Comparison of ENCODE assay signal across 8 cellular contexts in genomic region chr17:1762906-1763829, GRCh38. TPM values are rescaled to one million over a fixed set of nuclear protein-coding genes. Genes with fewer than 3 reads are reported as not detected.
DNase-seq lines count a peak whose midpoint lies in the region; ATAC-seq, FAIRE-seq and TF ChIP-seq lines count a peak whose summit lies in the region.

No MANE protein-coding gene starts in this region.

- H3K4me3 ChIP-seq in KMS-11 (IDR thresholded peaks at IDR 0.05; ENCODE audit: insufficient read depth, low read depth, low read length) (no peak overlapping the region), astrocyte (ENCODE audit: insufficient read depth, low read depth, low read length) (no peak overlapping the region), stomach smooth muscle (ENCODE audit: low read length in 2 of 2) (peak overlapping the region; percentile 14 to 67)

- H2AFZ ChIP-seq in KMS-11 (ENCODE audit: low read depth) = no peak overlapping the region
- H2AFZ ChIP-seq in astrocyte (ENCODE audit: low read depth, low read length) = peak overlapping the region; percentile 83

- peak overlapping the region; percentile 73 for H3K4me3 Mint-ChIP-seq in astrocyte (ENCODE audit: unreplicated experiment)

- no peak for ATAC-seq in HG02870 (IDR thresholded peaks at IDR 0.05; ENCODE audit: unreplicated experiment)

- no peak overlapping the region for H3K9ac ChIP-seq in KMS-11
- H3K9ac ChIP-seq in astrocyte (ENCODE audit: low read length) = peak overlapping the region; percentile 62
- peak overlapping the region; percentile 29 to 57 for H3K9ac ChIP-seq in stomach smooth muscle (ENCODE audit: low read length in 2 of 2)

- H3K4me2 ChIP-seq in KMS-11 (peak overlapping the region; percentile 5; the same call in 1 of the 2 replicates), astrocyte (ENCODE audit: low read length) (peak overlapping the region; percentile 79)

- peaks cover 12% of the 10 kb centered on the region for H3K4me1 Mint-ChIP-seq in astrocyte (ENCODE audit: low read depth, unreplicated experiment)

- no peak for FAIRE-seq in astrocyte (lab: Jason Lieb, UNC)

- H3K9me3 ChIP-seq in astrocyte (ENCODE audit: insufficient read depth, low read depth, low read length) (no peaks in the 10 kb centered on the region), stomach smooth muscle (ENCODE audit: control insufficient read depth in 2 of 2, low read length in 2 of 2) (no peaks in the 10 kb centered on the region)

- H3K9me3 Mint-ChIP-seq in astrocyte (ENCODE audit: unreplicated experiment) = no peaks in the 10 kb centered on the region

- H3K27me3 ChIP-seq in KMS-11 (ENCODE audit: insufficient read depth, low read depth) = no peaks in the 10 kb centered on the region
- no peaks in the 10 kb centered on the region for H3K27me3 ChIP-seq in astrocyte (ENCODE audit: insufficient read depth, low read length)
- peaks cover 7% of the 10 kb centered on the region in 2 donors for H3K27me3 ChIP-seq in stomach smooth muscle (ENCODE audit: control insufficient read depth in 1 of 2, insufficient read depth in 2 of 2, low read length in 2 of 2)

- no peaks in the 10 kb centered on the region for H3K36me3 ChIP-seq in KMS-11 (ENCODE audit: insufficient read depth)
- H3K36me3 ChIP-seq in astrocyte (ENCODE audit: insufficient read depth, low read length) = no peaks in the 10 kb centered on the region
- no peaks in the 10 kb centered on the region for H3K36me3 ChIP-seq in stomach smooth muscle (ENCODE audit: control insufficient read depth in 2 of 2, insufficient read depth in 2 of 2, low read length in 2 of 2)

- H3K27me3 Mint-ChIP-seq in astrocyte (ENCODE audit: low read depth, unreplicated experiment) = no peaks in the 10 kb centered on the region

- H4K20me1 ChIP-seq in KMS-11 (ENCODE audit: insufficient read depth) = no peaks in the 10 kb centered on the region
- no peaks in the 10 kb centered on the region for H4K20me1 ChIP-seq in astrocyte (ENCODE audit: insufficient read depth, low read length)

- peak overlapping the region; percentile 52; the same call in 1 of the 2 replicates for H3K27ac ChIP-seq in KMS-11
- peak overlapping the region; percentile 9 for H3K27ac ChIP-seq in astrocyte (ENCODE audit: low read depth, low read length)
- peak overlapping the region; percentile 60 for H3K27ac ChIP-seq in stomach smooth muscle (ENCODE audit: low read length)

- H3K36me3 Mint-ChIP-seq in astrocyte (ENCODE audit: low read depth, unreplicated experiment) = no peaks in the 10 kb centered on the region

- TF ChIP-seq CTCF in AG09319 (IDR thresholded peaks at IDR 0.05; ENCODE audit: low read depth, low read length) (no peak), KMS-11 (conservative IDR thresholded peaks at IDR 0.05; ENCODE audit: low read depth, low read length) (no peak), astrocyte (IDR thresholded peaks at IDR 0.05; ENCODE audit: insufficient read depth, low read depth, low read length) (no peak)

- peaks cover 18% of the 10 kb centered on the region for H3K4me1 ChIP-seq in KMS-11 (ENCODE audit: low read depth, poor library complexity, severe bottlenecking)
- peaks cover 29% of the 10 kb centered on the region for H3K4me1 ChIP-seq in astrocyte (ENCODE audit: insufficient read depth, low read length)
- peaks cover 28% of the 10 kb centered on the region for H3K4me1 ChIP-seq in stomach smooth muscle (ENCODE audit: control insufficient read depth, insufficient read depth, low read length)

- peak overlapping the region; percentile 85 for H3K27ac Mint-ChIP-seq in astrocyte (ENCODE audit: unreplicated experiment)

- H3K79me2 ChIP-seq in KMS-11 (ENCODE audit: insufficient read depth, low read depth) = no peaks in the 10 kb centered on the region
- H3K79me2 ChIP-seq in astrocyte (ENCODE audit: insufficient read depth, low read length) = no peaks in the 10 kb centered on the region

- DNase-seq in AG09319 (ENCODE audit: extremely low read depth, low read depth) = peak; percentile 71
- DNase-seq in astrocyte (ENCODE audit: low read depth) = peak; percentile 65
- peak; percentile 75 for DNase-seq in iris pigment epithelial cell (ENCODE audit: low read depth)
- DNase-seq in hepatic stellate cell (ENCODE audit: low spot score) = no peak
- DNase-seq in NOMO-1 treated with DMSO at 0.1 percent for 48 hours (lab: John Stamatoyannopoulos, UW; ENCODE audit: unreplicated experiment) = no peak

RNA-seq across cellular contexts. Expression of gene SERPINF1, which starts 1.3 kb away (rescaled TPM):
- total RNA-seq in astrocyte = 26.6 and 43.8 TPM in 2 replicates

RNA-seq across cellular contexts. Expression of gene SERPINF2, which starts 20.5 kb away (rescaled TPM):
- total RNA-seq in astrocyte = 0.11 and 0.29 TPM in 2 replicates

RNA-seq across cellular contexts. Expression of gene WDR81, which starts 38.7 kb away (rescaled TPM):
- 12.3 and 13.9 TPM in 2 replicates for total RNA-seq in astrocyte

RNA-seq across cellular contexts. Expression of gene TLCD2, which starts 53.0 kb away (rescaled TPM):
- total RNA-seq in astrocyte = 5.9 and 6.0 TPM in 2 replicates

Comparison
In these comparisons a context has a peak if more than half of its experiments do, and no peak if none do; other contexts are left out.
1. DNase-seq: peak in AG09319 (single experiment), astrocyte (single experiment) and iris pigment epithelial cell (single experiment); none in hepatic stellate cell (single experiment) and NOMO-1 treated with DMSO at 0.1 percent for 48 hours (single experiment).
2. H3K27ac ChIP-seq: peak in every context shown above with its lines; median percentile 60 in stomach smooth muscle; 52 in KMS-11; 9 in astrocyte.
3. H3K4me3 ChIP-seq: peak in stomach smooth muscle (2 of 2); none in KMS-11 (single experiment) and astrocyte (single experiment).